ENCODE assay signal across 8 cellular contexts in genomic region chr19:35031072-35031881, GRCh38. TPM values are rescaled to one million over a fixed set of nuclear protein-coding genes. Genes with fewer than 3 reads are reported as not detected.
DNase-seq lines count a peak whose midpoint lies in the region; ATAC-seq and TF ChIP-seq lines count a peak whose summit lies in the region.

No MANE protein-coding gene starts in this region.

- DNase-seq in NCI-H1105 treated with DMSO at 0.1 percent for 48 hours (lab: John Stamatoyannopoulos, UW) (peak; percentile 25), NCI-H1105 (lab: John Stamatoyannopoulos, UW) (no peak), WTC11 (ENCODE audit: low spot score) (peak; percentile 44), osteocyte (ENCODE audit: extremely low spot score, unreplicated experiment) (no peak), SIG-M5 (lab: John Stamatoyannopoulos, UW) (no peak), GM13976 (ENCODE audit: low spot score) (no peak)

- no peaks in the 10 kb centered on the region for H3K9me3 ChIP-seq in gastroesophageal sphincter

- TF ChIP-seq POLR2A in gastroesophageal sphincter (IDR thresholded peaks at IDR 0.05), result no peak

- CTCF ChIA-PET in WTC11 (lab: Charles Lee), result interaction anchor here (0.6 to 2.1 kb wide), 8 partner anchors 10 to 193 kb away, joined by 3 to 10 read pairs (median 4); partner anchors contain the start of gene HPN

- H3K4me3 ChIP-seq in gastroesophageal sphincter, result peak overlapping the region; percentile 28 to 77

- in situ Hi-C loops in GM13976 (cut with MboI; ENCODE audit: low sequenced_read_pairs, unreplicated experiment), result no loop called here

- no peak overlapping the region for H3K27ac Mint-ChIP-seq in WTC11
- peak overlapping the region; percentile 40 for H3K27ac Mint-ChIP-seq in osteocyte (ENCODE audit: unreplicated experiment)

- peaks cover 0 to 53% of the 10 kb centered on the region in 2 donors for H3K36me3 ChIP-seq in gastroesophageal sphincter

- no peaks in the 10 kb centered on the region for H3K27me3 ChIP-seq in gastroesophageal sphincter

- H3K27ac ChIP-seq in gastroesophageal sphincter, result peak overlapping the region in 3 of 4 donors; percentile 65 to 77 (median 74)

- H3K4me1 ChIP-seq in gastroesophageal sphincter, result peaks cover 0 to 34% (median 11%) of the 10 kb centered on the region in 3 donors

- peaks cover 18% of the 10 kb centered on the region for H3K36me3 Mint-ChIP-seq in WTC11
- peaks cover 10% of the 10 kb centered on the region for H3K36me3 Mint-ChIP-seq in osteocyte (ENCODE audit: unreplicated experiment)

- H3K27me3 Mint-ChIP-seq in WTC11 (ENCODE audit: low read depth) (peaks cover 48% of the 10 kb centered on the region), osteocyte (ENCODE audit: unreplicated experiment) (no peaks in the 10 kb centered on the region)

- 5 to 7% methylated on average over 18 to 20 of the region's 31 CpGs for WGBS in gastroesophageal sphincter (ENCODE audit: low coverage in 1 of 2), 2 donors

- peak; percentile 12 for ATAC-seq in WTC11
- ATAC-seq in gastroesophageal sphincter, result peak; percentile 44
- no peak for ATAC-seq in GM18873 (IDR thresholded peaks at IDR 0.05; ENCODE audit: low FRiP score, unreplicated experiment)

- H3K9me3 Mint-ChIP-seq in WTC11 (no peaks in the 10 kb centered on the region), osteocyte (ENCODE audit: unreplicated experiment) (no peaks in the 10 kb centered on the region)

- H3K4me1 Mint-ChIP-seq in WTC11 (peaks cover 8% of the 10 kb centered on the region), osteocyte (ENCODE audit: unreplicated experiment) (peaks cover 12% of the 10 kb centered on the region)

- TF ChIP-seq CTCF in WTC11 (IDR thresholded peaks at IDR 0.05) (no peak), gastroesophageal sphincter (IDR thresholded peaks at IDR 0.05) (no peak), osteocyte (IDR thresholded peaks at IDR 0.05) (no peak), GM13976 (IDR thresholded peaks at IDR 0.05; ENCODE audit: borderline replicate concordance, control extremely low read depth, extremely low read depth, insufficient read depth, missing control alignments) (no peak)

- POLR2A ChIA-PET in WTC11 (lab: Charles Lee), result interaction anchor here (0.6 kb wide), 2 partner anchors 36 to 297 kb away, joined by 3 to 4 read pairs; partner anchors contain the start of gene ZNF181

- peak overlapping the region; percentile 79 for H3K4me3 Mint-ChIP-seq in WTC11
- H3K4me3 Mint-ChIP-seq in osteocyte (ENCODE audit: unreplicated experiment), result peak overlapping the region; percentile 85

- TF ChIP-seq EP300 in gastroesophageal sphincter (IDR thresholded peaks at IDR 0.05), result no peak

TF ChIP-seq in WTC11, 78 proteins besides CTCF, POLR2A, EP300 and RAD21:
- TF ChIP-seq ZMAT4 (CRISPR knock-in tag; IDR thresholded peaks at IDR 0.05) (no peak), ZNF121 (CRISPR knock-in tag; IDR thresholded peaks at IDR 0.05) (peak; percentile 88)
- TF ChIP-seq, protein P1, sequence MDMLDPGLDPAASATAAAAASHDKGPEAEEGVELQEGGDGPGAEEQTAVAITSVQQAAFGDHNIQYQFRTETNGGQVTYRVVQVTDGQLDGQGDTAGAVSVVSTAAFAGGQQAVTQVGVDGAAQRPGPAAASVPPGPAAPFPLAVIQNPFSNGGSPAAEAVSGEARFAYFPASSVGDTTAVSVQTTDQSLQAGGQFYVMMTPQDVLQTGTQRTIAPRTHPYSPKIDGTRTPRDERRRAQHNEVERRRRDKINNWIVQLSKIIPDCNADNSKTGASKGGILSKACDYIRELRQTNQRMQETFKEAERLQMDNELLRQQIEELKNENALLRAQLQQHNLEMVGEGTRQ (CRISPR knock-in tag; IDR thresholded peaks at IDR 0.05), result peak; percentile 18; the same call in 1 of the 2 replicates

RNA-seq across cellular contexts. Expression of gene SCN1B, which starts 1.0 kb away (rescaled TPM):
- total RNA-seq in WTC11 (2021) (4.4 to 8.0 TPM (median 4.8 TPM) in 3 replicates), gastroesophageal sphincter (10 to 100 TPM in 2 of 4 donors, 1 to 10 TPM in 2; 5.3 to 13.2 (median 9.5) TPM), osteocyte (7.3 and 8.1 TPM in 2 replicates)

RNA-seq across cellular contexts. Expression of gene HPN, which starts 10.2 kb away (rescaled TPM):
- 20.8 to 35.5 TPM (median 34.6 TPM) in 3 replicates for total RNA-seq in WTC11 (2021)
- 1 to 10 TPM in 1 of 4 donors, under 1 TPM in 2, not detected in 1; 0.17 to 1.2 (median 0.27) TPM for total RNA-seq in gastroesophageal sphincter
- not detected in 2 replicates for total RNA-seq in osteocyte

RNA-seq across cellular contexts. Expression of gene GRAMD1A, which starts 31.2 kb away (rescaled TPM):
- total RNA-seq in WTC11 (2021), result 235 to 389 TPM (median 236 TPM) in 3 replicates
- total RNA-seq in gastroesophageal sphincter, result 10 to 100 TPM; 22.0 to 40.0 (median 35.9) TPM
- 77.8 and 80.8 TPM in 2 replicates for total RNA-seq in osteocyte

Comparison
In these comparisons a context has a peak if more than half of its experiments do, and no peak if none do; other contexts are left out.
1. DNase-seq: peak in NCI-H1105 treated with DMSO at 0.1 percent for 48 hours (single experiment) and WTC11 (single experiment); none in NCI-H1105 (single experiment), osteocyte (single experiment), SIG-M5 (single experiment) and GM13976 (single experiment).